In genomic region chr2:64698668-64699444, GRCh38 we compare ENCODE assay signal across 9 cellular contexts. TPM values are rescaled to one million over a fixed set of nuclear protein-coding genes. Genes with fewer than 3 reads are reported as not detected.
DNase-seq lines count a peak whose midpoint lies in the region; ATAC-seq and TF ChIP-seq lines count a peak whose summit lies in the region.
"Had no signal": no experiment of that assay in that cellular context is flagged by ENCODE, and none has a peak within 500 bp of the region (broad histone marks: within the 10 kb centered on the region; RNA-seq: fewer than 3 reads in every experiment).

No MANE protein-coding gene starts in this region.

- H3K4me3 ChIP-seq in GM12864 (ENCODE audit: low read depth, low read length) (no peak overlapping the region), ovary (no peak overlapping the region)

- H3K27me3 Mint-ChIP-seq in progenitor cell of endocrine pancreas, result no peaks in the 10 kb centered on the region

- H3K27ac Mint-ChIP-seq in progenitor cell of endocrine pancreas, result no peak overlapping the region

- intact Hi-C loops in ovary (cut with DNase I), result no loop called here

- no peak overlapping the region for H3K27ac ChIP-seq in ovary
- H3K27ac ChIP-seq: VCaP had no signal

- no peak for TF ChIP-seq POLR2A in ovary (IDR thresholded peaks at IDR 0.05)

- H3K4me1 Mint-ChIP-seq in progenitor cell of endocrine pancreas (ENCODE audit: low read depth), result peaks cover 20% of the 10 kb centered on the region

- no peaks in the 10 kb centered on the region for H3K9me3 ChIP-seq in ovary

- no peaks in the 10 kb centered on the region for H3K36me3 Mint-ChIP-seq in progenitor cell of endocrine pancreas (ENCODE audit: insufficient read depth)

- H3K36me3 ChIP-seq in ovary, result no peaks in the 10 kb centered on the region

- TF ChIP-seq CTCF in GM12864 (IDR thresholded peaks at IDR 0.05; ENCODE audit: low read depth, low read length, missing control alignments), result no peak
- TF ChIP-seq CTCF in progenitor cell of endocrine pancreas (IDR thresholded peaks at IDR 0.05; ENCODE audit: unreplicated experiment), result no peak
- no peak for TF ChIP-seq CTCF in ovary (IDR thresholded peaks at IDR 0.05)

- no peaks in the 10 kb centered on the region for H3K9me3 Mint-ChIP-seq in progenitor cell of endocrine pancreas (ENCODE audit: low read depth)

- H3K27me3 ChIP-seq in ovary, result no peaks in the 10 kb centered on the region

- WGBS in ovary, 3 donors, result 71 to 82% (median 75%) methylated on average over 4 of the region's 4 CpGs

- no peak for TF ChIP-seq EP300 in ovary (IDR thresholded peaks at IDR 0.05)

- H3K4me1 ChIP-seq in ovary (ENCODE audit: insufficient read depth), result no peaks in the 10 kb centered on the region

- peak; percentile 60 for DNase-seq in GM12864 (ENCODE audit: low read depth)
- DNase-seq in HuH-7.5 (ENCODE audit: low spot score), result peak; percentile 20
- peak; percentile 33 for DNase-seq in epidermal melanocyte (ENCODE audit: insufficient read length, low spot score)
- no peak for DNase-seq in progenitor cell of endocrine pancreas (ENCODE audit: low spot score, unreplicated experiment)
- no peak for DNase-seq in ovary
- DNase-seq in hippocampal formation (lab: John Stamatoyannopoulos, UW), result no peak
- no peak for DNase-seq in Kasumi-1 (lab: John Stamatoyannopoulos, UW)

- no peak overlapping the region for H3K4me3 Mint-ChIP-seq in progenitor cell of endocrine pancreas (ENCODE audit: low read depth)

- ATAC-seq in GM21717 (IDR thresholded peaks at IDR 0.05; ENCODE audit: unreplicated experiment), result peak; percentile 81

RNA-seq across cellular contexts. Expression of gene SERTAD2, which starts 45.1 kb away (rescaled TPM):
- total RNA-seq in progenitor cell of endocrine pancreas (19.0 and 20.7 TPM in 2 replicates), ovary (10 to 100 TPM; 11.0 to 26.8 (median 21.8) TPM)
- polyA plus RNA-seq in ovary, result 10 to 100 TPM in 1 of 2 donors, 1 to 10 TPM in 1; 9.9 to 20.8 TPM

Comparison
In these comparisons a context has a peak if more than half of its experiments do, and no peak if none do; other contexts are left out.
1. DNase-seq: peak in GM12864 (single experiment), HuH-7.5 (single experiment) and epidermal melanocyte (single experiment); none in progenitor cell of endocrine pancreas (single experiment), ovary (0 of 5), hippocampal formation (0 of 2) and Kasumi-1 (0 of 2).